10 cellular contexts compared by ENCODE assay signal in the genomic region with DNA sequence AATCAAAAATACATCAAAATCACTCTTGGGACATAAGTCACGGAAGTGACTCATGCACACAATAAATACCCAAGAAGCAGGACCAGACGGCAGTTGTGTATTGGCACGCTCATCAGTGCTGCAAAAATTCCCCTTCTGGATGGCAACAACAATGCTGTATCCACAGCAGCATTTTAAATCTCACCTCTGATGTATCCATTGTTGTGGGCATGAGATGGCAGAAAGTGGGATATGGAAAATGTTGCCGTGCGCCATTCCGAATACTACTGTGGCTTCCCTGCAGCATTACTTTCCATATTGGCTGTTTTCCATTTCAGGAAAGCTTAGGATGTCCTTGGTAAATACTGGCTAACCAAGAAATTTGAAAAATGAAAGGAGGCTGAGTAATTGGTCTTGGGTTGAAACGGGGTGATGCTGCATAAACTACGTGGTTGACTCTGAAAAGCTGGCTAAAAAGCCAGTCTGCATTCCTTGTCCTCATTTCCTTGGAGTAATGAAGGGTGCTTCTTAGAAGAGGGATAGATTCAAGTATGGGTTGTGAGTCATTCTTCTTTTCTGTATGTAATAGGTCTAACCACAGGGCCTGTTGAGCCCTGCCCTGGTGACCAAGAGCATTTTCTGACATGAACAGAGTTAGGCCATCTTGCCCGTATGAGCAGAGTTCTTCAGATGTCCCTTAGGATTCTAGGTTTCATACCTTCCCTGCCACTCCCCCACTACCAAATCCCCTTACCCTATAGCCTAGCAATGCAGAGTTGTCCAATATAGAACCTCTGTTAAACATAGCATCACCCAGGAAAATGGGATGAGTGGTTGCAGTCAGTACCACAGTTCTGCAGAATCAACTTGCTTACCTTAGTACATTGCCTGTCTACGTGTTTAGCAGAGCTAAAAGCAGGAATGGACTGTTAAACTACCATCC. TPM values are rescaled to one million over a fixed set of nuclear protein-coding genes. Genes with fewer than 3 reads are reported as not detected.
DNase-seq lines count a peak whose midpoint lies in the region; ATAC-seq and TF ChIP-seq lines count a peak whose summit lies in the region.
"Had no signal": no experiment of that assay in that cellular context is flagged by ENCODE, and none has a peak within 500 bp of the region (broad histone marks: within the 10 kb centered on the region; RNA-seq: fewer than 3 reads in every experiment).

No MANE protein-coding gene starts in this region.

- TF ChIP-seq EP300 in esophagus muscularis mucosa (IDR thresholded peaks at IDR 0.05) (no peak), ovary (IDR thresholded peaks at IDR 0.05) (no peak)

- H3K4me1 ChIP-seq in esophagus muscularis mucosa (peaks cover 27 to 72% (median 66%) of the 10 kb centered on the region in 4 donors), ovary (ENCODE audit: insufficient read depth) (peaks cover 6% of the 10 kb centered on the region)

- peak overlapping the region; percentile 71 to 98 (median 83) for H3K27ac ChIP-seq in esophagus muscularis mucosa (replicated peaks in 1 of 4)
- H3K27ac ChIP-seq in ovary, result no peak overlapping the region

- 52% methylated on average over 10 of the region's 10 CpGs for WGBS in esophagus muscularis mucosa
- WGBS in ovary, 3 donors, result 68 to 85% (median 69%) methylated on average over 10 of the region's 10 CpGs

- peak overlapping the region; percentile 12 for H3K4me3 Mint-ChIP-seq in stimulated activated effector memory CD8-positive, alpha-beta T cell treated with anti-CD3 and anti-CD28 coated beads, Interleukin-12 subunit alpha, Interleukin-12 subunit beta, amount 100 ng/mL, for 72 hours

- H3K36me3 ChIP-seq in esophagus muscularis mucosa (peaks cover 0 to 59% (median 12%) of the 10 kb centered on the region in 4 donors), ovary (no peaks in the 10 kb centered on the region)

- H3K27me3 ChIP-seq in esophagus muscularis mucosa, result no peaks in the 10 kb centered on the region
- H3K27me3 ChIP-seq in ovary, result no peaks in the 10 kb centered on the region

- TF ChIP-seq CTCF in esophagus muscularis mucosa (IDR thresholded peaks at IDR 0.05) (no peak), ovary (IDR thresholded peaks at IDR 0.05) (no peak)

- H3K9me3 ChIP-seq in esophagus muscularis mucosa, result no peaks in the 10 kb centered on the region
- H3K9me3 ChIP-seq in ovary, result no peaks in the 10 kb centered on the region

- peak overlapping the region; percentile 82 for H3K27ac Mint-ChIP-seq in stimulated activated effector memory CD8-positive, alpha-beta T cell treated with anti-CD3 and anti-CD28 coated beads, Interleukin-12 subunit alpha, Interleukin-12 subunit beta, amount 100 ng/mL, for 72 hours

- intact Hi-C loops in esophagus muscularis mucosa (cut with DNase I), result loop anchor here (10.0 kb wide), 1 partner anchor 294 kb away; no protein-coding TSS in a partner anchor
- intact Hi-C loops in ovary (cut with DNase I), result loop anchor here in 2 of 4 donors (10.0 kb wide), 1 partner anchor 156 kb away; the partner anchor contains the start of gene HYCC1 (in 2 of the 2)

- H3K4me3 ChIP-seq in esophagus muscularis mucosa (no peak overlapping the region), ovary (no peak overlapping the region)

- TF ChIP-seq POLR2A in esophagus muscularis mucosa (IDR thresholded peaks at IDR 0.05; ENCODE audit: low read depth), result no peak
- no peak for TF ChIP-seq POLR2A in ovary (IDR thresholded peaks at IDR 0.05)

- H3K36me3 Mint-ChIP-seq in stimulated activated effector memory CD8-positive, alpha-beta T cell treated with anti-CD3 and anti-CD28 coated beads, Interleukin-12 subunit alpha, Interleukin-12 subunit beta, amount 100 ng/mL, for 72 hours, result peaks cover 91% of the 10 kb centered on the region

- DNase-seq in DMS53 (lab: John Stamatoyannopoulos, UW), result peak; percentile 44
- no peak for DNase-seq in DMS53 treated with DMSO at 0.1 percent for 48 hours (lab: John Stamatoyannopoulos, UW; ENCODE audit: unreplicated experiment)
- no peak for DNase-seq in esophagus muscularis mucosa (ENCODE audit: extremely low spot score)
- DNase-seq in stimulated activated effector memory CD8-positive, alpha-beta T cell treated with anti-CD3 and anti-CD28 coated beads, Interleukin-12 subunit alpha, Interleukin-12 subunit beta, amount 100 ng/mL, for 72 hours (ENCODE audit: low spot score in 2 of 2), result no peak
- no peak for DNase-seq in stimulated activated CD4-positive, alpha-beta T cell treated with anti-CD3 and anti-CD28 coated beads, Interleukin-4, amount 100 ng/mL, for 4 hours
- no peak for DNase-seq in ovary
- DNase-seq: left colon, NCI-H526 treated with DMSO at 0.1 percent for 48 hours had no signal

- peak; percentile 63 for ATAC-seq in stimulated activated effector memory CD8-positive, alpha-beta T cell treated with anti-CD3 and anti-CD28 coated beads, Interleukin-12 subunit alpha, Interleukin-12 subunit beta, amount 100 ng/mL, for 72 hours
- no peak for ATAC-seq in HG02623 (IDR thresholded peaks at IDR 0.05; ENCODE audit: unreplicated experiment)
- ATAC-seq: left colon had no signal

- H3K9me3 Mint-ChIP-seq in stimulated activated effector memory CD8-positive, alpha-beta T cell treated with anti-CD3 and anti-CD28 coated beads, Interleukin-12 subunit alpha, Interleukin-12 subunit beta, amount 100 ng/mL, for 72 hours, result no peaks in the 10 kb centered on the region

- H3K4me1 Mint-ChIP-seq in stimulated activated effector memory CD8-positive, alpha-beta T cell treated with anti-CD3 and anti-CD28 coated beads, Interleukin-12 subunit alpha, Interleukin-12 subunit beta, amount 100 ng/mL, for 72 hours, result peaks cover 14% of the 10 kb centered on the region

TF ChIP-seq in PFSK-1, 5 proteins besides CTCF, POLR2A, EP300 and RAD21:
- TF ChIP-seq POLR2AphosphoS5 (IDR thresholded peaks at IDR 0.05; ENCODE audit: low read depth, low read length) (peak; percentile 69), TAF1 (IDR thresholded peaks at IDR 0.05; ENCODE audit: borderline replicate concordance, insufficient read depth, low read length) (no peak)

RNA-seq across cellular contexts. Expression of gene TOMM7, which starts 36.3 kb away (rescaled TPM):
- polyA plus RNA-seq in PFSK-1 (2012; ENCODE audit: insufficient read length, low read depth), result 650 TPM
- total RNA-seq in esophagus muscularis mucosa, result 100 to 1,000 TPM; 141 to 303 (median 267) TPM
- total RNA-seq in ovary, result 100 to 1,000 TPM; 325 to 869 (median 586) TPM
- polyA plus RNA-seq in ovary, result 100 to 1,000 TPM; 267 to 621 TPM

Comparison
In these comparisons a context has a peak if more than half of its experiments do, and no peak if none do; other contexts are left out.
1. H3K27ac ChIP-seq: peak in esophagus muscularis mucosa (4 of 4); none in ovary (0 of 2).